ENCODE assay signal across 20 cellular contexts in genomic region chr14:105925615-105926414, GRCh38.
DNase-seq lines count a peak whose midpoint lies in the region; ATAC-seq, FAIRE-seq and TF ChIP-seq lines count a peak whose summit lies in the region.
"Had no signal": no experiment of that assay in that cellular context is flagged by ENCODE, and none has a peak within 500 bp of the region (broad histone marks: within the 10 kb centered on the region; RNA-seq: fewer than 3 reads in every experiment).

No MANE protein-coding gene starts in this region.

- no peaks in the 10 kb centered on the region for H3K9me2 ChIP-seq in GM23338 (ENCODE audit: insufficient read depth)

- no peak for TF ChIP-seq EP300 in sigmoid colon (IDR thresholded peaks at IDR 0.05)

- H3K27me3 Mint-ChIP-seq in activated naive CD8-positive, alpha-beta T cell treated with anti-CD3 and anti-CD28 coated beads, Interleukin-2, amount 10 ng/mL, durations not matched to agents 7 days and 5 days: peaks cover 13% of the 10 kb centered on the region
- peaks cover 14% of the 10 kb centered on the region for H3K27me3 Mint-ChIP-seq in activated naive CD8-positive, alpha-beta T cell treated with anti-CD3 and anti-CD28 coated beads for 36 hours
- H3K27me3 Mint-ChIP-seq in neural progenitor cell (ENCODE audit: insufficient read depth, low read depth): peaks cover 4% of the 10 kb centered on the region
- H3K27me3 Mint-ChIP-seq in GM23338 (ENCODE audit: insufficient read depth, low read depth, poor library complexity): peaks cover 14% of the 10 kb centered on the region

- H3K9me3 ChIP-seq in left lung (peaks cover 0 to 4% of the 10 kb centered on the region in 2 donors), sigmoid colon (no peaks in the 10 kb centered on the region), neural progenitor cell (ENCODE audit: low read depth) (peaks cover 9% of the 10 kb centered on the region)
- H3K9me3 ChIP-seq: MG63, SJCRH30 had no signal

- no peaks in the 10 kb centered on the region for H4K20me1 ChIP-seq in neural progenitor cell (ENCODE audit: low read depth)
- H4K20me1 ChIP-seq in GM23338 (replicated peaks; ENCODE audit: insufficient read depth): no peaks in the 10 kb centered on the region

- 86% methylated on average over 18 of the region's 18 CpGs for WGBS in sigmoid colon, 2 donors

- intact Hi-C loops in left lung (cut with DNase I) (no loop called here), sigmoid colon (cut with DNase I) (no loop called here)

- TF ChIP-seq POLR2A in GM12891 (IDR thresholded peaks at IDR 0.05; ENCODE audit: low read depth, low read length) (no peak; the same call in 1 of the 2 replicates), sigmoid colon (IDR thresholded peaks at IDR 0.05) (no peak)

- H3F3A ChIP-seq in neural progenitor cell (ENCODE audit: low read depth) (no peaks in the 10 kb centered on the region), GM23338 (replicated peaks; ENCODE audit: low read depth) (no peaks in the 10 kb centered on the region)

- H3K4me1 ChIP-seq in left lung: no peaks in the 10 kb centered on the region
- no peaks in the 10 kb centered on the region for H3K4me1 ChIP-seq in sigmoid colon
- no peaks in the 10 kb centered on the region for H3K4me1 ChIP-seq in neural progenitor cell
- no peaks in the 10 kb centered on the region for H3K4me1 ChIP-seq in GM23338 (ENCODE audit: insufficient read depth)
- H3K4me1 ChIP-seq: SJCRH30 had no signal

- H3K4me2 ChIP-seq in neural progenitor cell: no peak overlapping the region
- no peak overlapping the region for H3K4me2 ChIP-seq in GM23338

- no peak for ATAC-seq in activated naive CD8-positive, alpha-beta T cell treated with anti-CD3 and anti-CD28 coated beads, Interleukin-2, amount 10 ng/mL, durations not matched to agents 7 days and 5 days (ENCODE audit: low read depth)
- ATAC-seq in left lung (no peak), GM23338 (no peak), GM18870 (IDR thresholded peaks at IDR 0.05; ENCODE audit: unreplicated experiment) (no peak)

- H3K27ac Mint-ChIP-seq in activated naive CD8-positive, alpha-beta T cell treated with anti-CD3 and anti-CD28 coated beads, Interleukin-2, amount 10 ng/mL, durations not matched to agents 7 days and 5 days: no peak overlapping the region
- H3K27ac Mint-ChIP-seq in activated naive CD8-positive, alpha-beta T cell treated with anti-CD3 and anti-CD28 coated beads for 36 hours: no peak overlapping the region
- H3K27ac Mint-ChIP-seq in neural progenitor cell (no peak overlapping the region), GM23338 (no peak overlapping the region)
- H3K27ac Mint-ChIP-seq: HFFc6 had no signal

- H3K27me3 ChIP-seq in left lung: peaks cover 0 to 48% of the 10 kb centered on the region in 2 donors
- no peaks in the 10 kb centered on the region for H3K27me3 ChIP-seq in sigmoid colon
- H3K27me3 ChIP-seq in neural progenitor cell: no peaks in the 10 kb centered on the region
- H3K27me3 ChIP-seq in GM23338 (ENCODE audit: insufficient read depth): no peaks in the 10 kb centered on the region
- H3K27me3 ChIP-seq: MG63, SJCRH30 had no signal

- H2AFZ ChIP-seq in neural progenitor cell (replicated peaks) (no peak overlapping the region), GM23338 (no peak overlapping the region)

- no peaks in the 10 kb centered on the region for H3K4me1 Mint-ChIP-seq in activated naive CD8-positive, alpha-beta T cell treated with anti-CD3 and anti-CD28 coated beads, Interleukin-2, amount 10 ng/mL, durations not matched to agents 7 days and 5 days
- no peaks in the 10 kb centered on the region for H3K4me1 Mint-ChIP-seq in activated naive CD8-positive, alpha-beta T cell treated with anti-CD3 and anti-CD28 coated beads for 36 hours
- no peaks in the 10 kb centered on the region for H3K4me1 Mint-ChIP-seq in neural progenitor cell
- H3K4me1 Mint-ChIP-seq in GM23338: no peaks in the 10 kb centered on the region

- no peak for TF ChIP-seq CTCF in left lung (IDR thresholded peaks at IDR 0.05)
- no peak for TF ChIP-seq CTCF in sigmoid colon (IDR thresholded peaks at IDR 0.05)
- no peak for TF ChIP-seq CTCF in neural progenitor cell (IDR thresholded peaks at IDR 0.05)
- no peak for TF ChIP-seq CTCF in GM23338 (conservative IDR thresholded peaks at IDR 0.05; ENCODE audit: low read depth in 2 of 2)

- H3K4me3 ChIP-seq in left lung (no peak overlapping the region), sigmoid colon (no peak overlapping the region), neural progenitor cell (no peak overlapping the region), GM23338 (no peak overlapping the region)
- H3K4me3 ChIP-seq: MG63, SJCRH30 had no signal

- FAIRE-seq in GM12891 (lab: Jason Lieb, UNC): no peak
- FAIRE-seq: A204.1, G401.6, GM12892, H54 had no signal

- no peak overlapping the region for H3K27ac ChIP-seq in left lung
- no peak overlapping the region for H3K27ac ChIP-seq in sigmoid colon
- H3K27ac ChIP-seq in neural progenitor cell: no peak overlapping the region
- H3K27ac ChIP-seq in GM23338 (ENCODE audit: low read depth): no peak overlapping the region
- H3K27ac ChIP-seq: C4-2B, SJCRH30 had no signal

- peak; percentile 17 for DNase-seq in activated naive CD8-positive, alpha-beta T cell treated with anti-CD3 and anti-CD28 coated beads, Interleukin-2, amount 10 ng/mL, durations not matched to agents 7 days and 5 days
- no peak for DNase-seq in activated naive CD8-positive, alpha-beta T cell treated with anti-CD3 and anti-CD28 coated beads for 36 hours
- DNase-seq in GM12891 (ENCODE audit: insufficient read length, low spot score) (no peak), left lung (peak; percentile 2 to 30), sigmoid colon (peak; percentile 30), neural progenitor cell (ENCODE audit: low spot score) (no peak), GM23338 (ENCODE audit: low spot score) (no peak)
- DNase-seq: DND-41, HFFc6, Karpas-422, MG63, NCI-H1092 treated with DMSO at 0.1 percent for 48 hours, NCI-H524, SJCRH30 had no signal

- H3K9ac ChIP-seq in neural progenitor cell: no peak overlapping the region

- no peaks in the 10 kb centered on the region for H3K36me3 Mint-ChIP-seq in activated naive CD8-positive, alpha-beta T cell treated with anti-CD3 and anti-CD28 coated beads, Interleukin-2, amount 10 ng/mL, durations not matched to agents 7 days and 5 days
- no peaks in the 10 kb centered on the region for H3K36me3 Mint-ChIP-seq in activated naive CD8-positive, alpha-beta T cell treated with anti-CD3 and anti-CD28 coated beads for 36 hours
- H3K36me3 Mint-ChIP-seq in neural progenitor cell (no peaks in the 10 kb centered on the region), GM23338 (ENCODE audit: low read depth) (peaks cover 30% of the 10 kb centered on the region)

- no peaks in the 10 kb centered on the region for H3K36me3 ChIP-seq in left lung
- H3K36me3 ChIP-seq in sigmoid colon: no peaks in the 10 kb centered on the region
- no peaks in the 10 kb centered on the region for H3K36me3 ChIP-seq in neural progenitor cell
- no peaks in the 10 kb centered on the region for H3K36me3 ChIP-seq in GM23338 (ENCODE audit: insufficient read depth)
- H3K36me3 ChIP-seq: MG63, SJCRH30 had no signal

- H3K79me2 ChIP-seq in neural progenitor cell (ENCODE audit: low read depth) (no peaks in the 10 kb centered on the region), GM23338 (replicated peaks; ENCODE audit: insufficient read depth) (no peaks in the 10 kb centered on the region)

- POLR2A ChIA-PET in activated naive CD8-positive, alpha-beta T cell treated with anti-CD3 and anti-CD28 coated beads, Interleukin-2, amount 10 ng/mL, durations not matched to agents 7 days and 5 days (lab: Charles Lee): no interaction called here

- H3K9me3 Mint-ChIP-seq in activated naive CD8-positive, alpha-beta T cell treated with anti-CD3 and anti-CD28 coated beads, Interleukin-2, amount 10 ng/mL, durations not matched to agents 7 days and 5 days: no peaks in the 10 kb centered on the region
- no peaks in the 10 kb centered on the region for H3K9me3 Mint-ChIP-seq in activated naive CD8-positive, alpha-beta T cell treated with anti-CD3 and anti-CD28 coated beads for 36 hours
- H3K9me3 Mint-ChIP-seq in neural progenitor cell (peaks cover 52% of the 10 kb centered on the region), GM23338 (peaks cover 93% of the 10 kb centered on the region)

- H3K4me3 Mint-ChIP-seq in activated naive CD8-positive, alpha-beta T cell treated with anti-CD3 and anti-CD28 coated beads, Interleukin-2, amount 10 ng/mL, durations not matched to agents 7 days and 5 days: no peak overlapping the region
- no peak overlapping the region for H3K4me3 Mint-ChIP-seq in activated naive CD8-positive, alpha-beta T cell treated with anti-CD3 and anti-CD28 coated beads for 36 hours
- H3K4me3 Mint-ChIP-seq in neural progenitor cell (no peak overlapping the region), GM23338 (no peak overlapping the region)
- H3K4me3 Mint-ChIP-seq: HFFc6 had no signal

TF ChIP-seq in GM12891, 5 proteins besides CTCF, POLR2A, EP300 and RAD21:
- TF ChIP-seq POU2F2 (IDR thresholded peaks at IDR 0.05; ENCODE audit: low read depth, low read length): no peak
- TF ChIP-seq PAX5 (IDR thresholded peaks at IDR 0.05; ENCODE audit: insufficient read depth, low read length, severe bottlenecking): no peak
- TF ChIP-seq POLR2AphosphoS5 (IDR thresholded peaks at IDR 0.05; ENCODE audit: low read depth, low read length): 0 out of 2 replicates have a peak, but pooled peaks have one; percentile 26

TF ChIP-seq in GM23338, 12 proteins besides CTCF, POLR2A, EP300 and RAD21 (continues in another document):
- no peak for TF ChIP-seq STAT1 (IDR thresholded peaks at IDR 0.05; ENCODE audit: unreplicated experiment)
- TF ChIP-seq, protein P1, sequence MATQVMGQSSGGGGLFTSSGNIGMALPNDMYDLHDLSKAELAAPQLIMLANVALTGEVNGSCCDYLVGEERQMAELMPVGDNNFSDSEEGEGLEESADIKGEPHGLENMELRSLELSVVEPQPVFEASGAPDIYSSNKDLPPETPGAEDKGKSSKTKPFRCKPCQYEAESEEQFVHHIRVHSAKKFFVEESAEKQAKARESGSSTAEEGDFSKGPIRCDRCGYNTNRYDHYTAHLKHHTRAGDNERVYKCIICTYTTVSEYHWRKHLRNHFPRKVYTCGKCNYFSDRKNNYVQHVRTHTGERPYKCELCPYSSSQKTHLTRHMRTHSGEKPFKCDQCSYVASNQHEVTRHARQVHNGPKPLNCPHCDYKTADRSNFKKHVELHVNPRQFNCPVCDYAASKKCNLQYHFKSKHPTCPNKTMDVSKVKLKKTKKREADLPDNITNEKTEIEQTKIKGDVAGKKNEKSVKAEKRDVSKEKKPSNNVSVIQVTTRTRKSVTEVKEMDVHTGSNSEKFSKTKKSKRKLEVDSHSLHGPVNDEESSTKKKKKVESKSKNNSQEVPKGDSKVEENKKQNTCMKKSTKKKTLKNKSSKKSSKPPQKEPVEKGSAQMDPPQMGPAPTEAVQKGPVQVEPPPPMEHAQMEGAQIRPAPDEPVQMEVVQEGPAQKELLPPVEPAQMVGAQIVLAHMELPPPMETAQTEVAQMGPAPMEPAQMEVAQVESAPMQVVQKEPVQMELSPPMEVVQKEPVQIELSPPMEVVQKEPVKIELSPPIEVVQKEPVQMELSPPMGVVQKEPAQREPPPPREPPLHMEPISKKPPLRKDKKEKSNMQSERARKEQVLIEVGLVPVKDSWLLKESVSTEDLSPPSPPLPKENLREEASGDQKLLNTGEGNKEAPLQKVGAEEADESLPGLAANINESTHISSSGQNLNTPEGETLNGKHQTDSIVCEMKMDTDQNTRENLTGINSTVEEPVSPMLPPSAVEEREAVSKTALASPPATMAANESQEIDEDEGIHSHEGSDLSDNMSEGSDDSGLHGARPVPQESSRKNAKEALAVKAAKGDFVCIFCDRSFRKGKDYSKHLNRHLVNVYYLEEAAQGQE (IDR thresholded peaks at IDR 0.05; ENCODE audit: unreplicated experiment): no peak

Comparison
In these comparisons a context has a peak if more than half of its experiments do, and no peak if none do; other contexts are left out.
1. DNase-seq: peak in activated naive CD8-positive, alpha-beta T cell treated with anti-CD3 and anti-CD28 coated beads, Interleukin-2, amount 10 ng/mL, durations not matched to agents 7 days and 5 days (single experiment), left lung (2 of 2) and sigmoid colon (single experiment); none in activated naive CD8-positive, alpha-beta T cell treated with anti-CD3 and anti-CD28 coated beads for 36 hours (single experiment), GM12891 (single experiment), neural progenitor cell (single experiment) and GM23338 (single experiment).